ENCODE assay signal across 1 cellular context in genomic region chr1:8951246-8951645, GRCh38.
TF ChIP-seq lines count a peak whose summit lies in the region.

No MANE protein-coding gene starts in this region.

TF ChIP-seq in GM23338, 12 proteins besides CTCF, POLR2A, EP300 and RAD21 (continued from another document):
- TF ChIP-seq ZNF462 (CRISPR knock-in tag; IDR thresholded peaks at IDR 0.05) (no peak), STAT1 (IDR thresholded peaks at IDR 0.05; ENCODE audit: unreplicated experiment) (no peak), NANOG (IDR thresholded peaks at IDR 0.05; ENCODE audit: borderline replicate concordance) (no peak), ZNF331 (CRISPR knock-in tag; IDR thresholded peaks at IDR 0.05; ENCODE audit: low read depth) (no peak), REST (IDR thresholded peaks at IDR 0.05; ENCODE audit: unreplicated experiment) (no peak), ETS1 (IDR thresholded peaks at IDR 0.05) (no peak), ZNF114 (CRISPR knock-in tag; IDR thresholded peaks at IDR 0.05) (no peak), JUNB (IDR thresholded peaks at IDR 0.05; ENCODE audit: unreplicated experiment) (no peak), POLR2AphosphoS5 (IDR thresholded peaks at IDR 0.05; ENCODE audit: low read depth) (no peak), EZH2phosphoT487 (IDR thresholded peaks at IDR 0.05; ENCODE audit: unreplicated experiment) (no peak)
